10 cellular contexts compared by ENCODE assay signal in the genomic region with DNA sequence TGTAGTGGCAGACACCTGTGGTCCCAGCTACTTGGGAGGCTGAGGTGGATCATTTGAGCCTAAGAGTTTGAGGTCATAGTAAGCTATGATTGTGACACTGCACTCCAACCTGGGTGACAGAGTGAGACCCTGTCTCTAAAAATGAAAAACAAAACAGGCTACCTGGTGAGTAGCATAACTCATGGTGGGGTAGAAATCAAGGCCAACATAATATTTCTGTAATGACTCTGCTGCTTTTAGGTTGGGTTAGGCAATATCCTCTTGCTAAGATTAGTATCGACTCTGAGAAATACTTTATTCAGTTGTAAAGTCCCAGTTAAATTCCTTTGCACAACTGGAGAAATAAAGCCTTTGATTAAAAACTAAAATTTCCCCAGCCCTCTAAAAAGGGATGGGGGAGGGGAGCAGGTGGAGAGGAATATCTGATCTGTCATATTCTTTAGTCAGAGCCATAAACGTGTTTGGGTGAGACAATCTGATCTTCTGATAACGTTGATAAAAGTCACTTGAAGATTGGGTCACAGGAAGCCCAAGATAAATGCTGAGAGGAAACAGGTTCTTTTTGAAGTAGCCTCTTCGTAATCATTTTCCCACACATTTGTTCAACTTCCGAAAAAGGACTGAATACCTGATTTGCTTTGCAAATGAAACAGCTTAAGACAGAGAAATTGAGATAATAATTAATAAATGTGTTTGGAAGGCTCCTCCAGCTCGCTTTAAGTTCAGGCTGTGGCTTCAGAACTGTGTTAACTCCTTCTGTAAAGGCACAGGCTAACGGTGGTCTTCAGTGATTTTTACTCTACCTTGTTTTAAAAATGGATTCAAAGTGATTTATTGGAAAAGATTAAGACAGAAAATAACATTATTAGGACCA. TPM values are rescaled to one million over a fixed set of nuclear protein-coding genes. Genes with fewer than 3 reads are reported as not detected.
A peak's percentile ranks its signal among the peaks of the same experiment; 100 is the strongest.
DNase-seq lines count a peak whose midpoint lies in the region; ATAC-seq and TF ChIP-seq lines count a peak whose summit lies in the region.
"Had no signal": no experiment of that assay in that cellular context is flagged by ENCODE, and none has a peak within 500 bp of the region (broad histone marks: within the 10 kb centered on the region; RNA-seq: fewer than 3 reads in every experiment).

No MANE protein-coding gene starts in this region.

- intact Hi-C loops in activated CD4-positive, alpha-beta T cell treated with anti-CD3 and anti-CD28 coated beads for 36 hours (cut with DNase I, micrococcal nuclease) = loop anchor here (1.0 kb wide), 1 partner anchor 47 kb away; no protein-coding TSS in a partner anchor
- intact Hi-C loops in IMR-90 (cut with micrococcal nuclease) (no loop called here), cardiac septum (cut with DNase I) (no loop called here), mammary epithelial cell (cut with micrococcal nuclease) (no loop called here)

- peaks cover 37% of the 10 kb centered on the region for H3K4me1 Mint-ChIP-seq in activated CD4-positive, alpha-beta T cell treated with anti-CD3 and anti-CD28 coated beads for 36 hours
- H3K4me1 Mint-ChIP-seq in activated CD4-positive, alpha-beta memory T cell treated with anti-CD3 and anti-CD28 coated beads, Interleukin-2, amount 10 ng/mL, durations not matched to agents 7 days and 5 days = peaks cover 56% of the 10 kb centered on the region
- peaks cover 29% of the 10 kb centered on the region for H3K4me1 Mint-ChIP-seq in stimulated activated effector memory CD8-positive, alpha-beta T cell treated with anti-CD3 and anti-CD28 coated beads, Interleukin-12 subunit alpha, Interleukin-12 subunit beta, amount 100 ng/mL, for 72 hours

- H3K79me2 ChIP-seq in mammary epithelial cell (ENCODE audit: insufficient read depth, low read length) = no peaks in the 10 kb centered on the region

- no peaks in the 10 kb centered on the region; the same call in 1 of the 2 replicates for H3K4me1 ChIP-seq in IMR-90 (ENCODE audit: control insufficient read depth, insufficient read depth, low read length)
- no peaks in the 10 kb centered on the region for H3K4me1 ChIP-seq in mammary epithelial cell (ENCODE audit: insufficient read depth, low read length)
- H3K4me1 ChIP-seq: body of pancreas had no signal

- no peaks in the 10 kb centered on the region for H3K79me1 ChIP-seq in IMR-90 (ENCODE audit: low read depth in 1 of 2, low read length in 2 of 2)

- no peak overlapping the region for H2BK5ac ChIP-seq in IMR-90 (ENCODE audit: low read depth, low read length, poor library complexity, severe bottlenecking)

- peak; percentile 77 for ATAC-seq in activated CD4-positive, alpha-beta T cell treated with anti-CD3 and anti-CD28 coated beads for 36 hours
- no peak; the same call in 1 of the 2 replicates for ATAC-seq in IMR-90 (ENCODE audit: low read depth)
- peak; percentile 69 for ATAC-seq in stimulated activated effector memory CD8-positive, alpha-beta T cell treated with anti-CD3 and anti-CD28 coated beads, Interleukin-12 subunit alpha, Interleukin-12 subunit beta, amount 100 ng/mL, for 72 hours
- ATAC-seq: body of pancreas had no signal

- no peak overlapping the region for H2AK9ac ChIP-seq in IMR-90 (replicated peaks; ENCODE audit: low read depth, low read length, poor library complexity)

- H3K4me3 Mint-ChIP-seq in activated CD4-positive, alpha-beta T cell treated with anti-CD3 and anti-CD28 coated beads for 36 hours = no peak overlapping the region
- no peak overlapping the region for H3K4me3 Mint-ChIP-seq in activated CD4-positive, alpha-beta memory T cell treated with anti-CD3 and anti-CD28 coated beads, Interleukin-2, amount 10 ng/mL, durations not matched to agents 7 days and 5 days
- H3K4me3 Mint-ChIP-seq in stimulated activated effector memory CD8-positive, alpha-beta T cell treated with anti-CD3 and anti-CD28 coated beads, Interleukin-12 subunit alpha, Interleukin-12 subunit beta, amount 100 ng/mL, for 72 hours = no peak overlapping the region

- H3K27me3 ChIP-seq in IMR-90 (ENCODE audit: control insufficient read depth, insufficient read depth, low read length) (no peaks in the 10 kb centered on the region), mammary epithelial cell (ENCODE audit: insufficient read depth, low read length) (no peaks in the 10 kb centered on the region)
- H3K27me3 ChIP-seq: body of pancreas had no signal

- no peak for TF ChIP-seq RAD21 in IMR-90 (IDR thresholded peaks at IDR 0.05; ENCODE audit: low read length)

- in situ Hi-C loops in IMR-90 (cut with MboI; ENCODE audit: low sequenced_read_pairs) (no loop called here), mammary epithelial cell (cut with MboI; ENCODE audit: low sequenced_read_pairs in 2 of 2) (no loop called here)

- H2BK15ac ChIP-seq in IMR-90 (ENCODE audit: low read depth, low read length) = no peak overlapping the region

- peaks cover 4% of the 10 kb centered on the region for H3K36me3 Mint-ChIP-seq in activated CD4-positive, alpha-beta T cell treated with anti-CD3 and anti-CD28 coated beads for 36 hours (ENCODE audit: low read depth)
- H3K36me3 Mint-ChIP-seq in activated CD4-positive, alpha-beta memory T cell treated with anti-CD3 and anti-CD28 coated beads, Interleukin-2, amount 10 ng/mL, durations not matched to agents 7 days and 5 days (ENCODE audit: low read depth) = peaks cover 13% of the 10 kb centered on the region
- H3K36me3 Mint-ChIP-seq in stimulated activated effector memory CD8-positive, alpha-beta T cell treated with anti-CD3 and anti-CD28 coated beads, Interleukin-12 subunit alpha, Interleukin-12 subunit beta, amount 100 ng/mL, for 72 hours = peaks cover 18% of the 10 kb centered on the region

- H3K4me3 ChIP-seq in IMR-90 (ENCODE audit: insufficient read depth, low read depth, low read length) (no peak overlapping the region), mammary epithelial cell (replicated peaks in 1 of 3; ENCODE audit: insufficient read depth in 1 of 3, low read depth in 2 of 3, low read length in 3 of 3) (no peak overlapping the region)
- H3K4me3 ChIP-seq: body of pancreas had no signal

- H3K27me3 Mint-ChIP-seq in activated CD4-positive, alpha-beta T cell treated with anti-CD3 and anti-CD28 coated beads for 36 hours = no peaks in the 10 kb centered on the region
- H3K27me3 Mint-ChIP-seq in activated CD4-positive, alpha-beta memory T cell treated with anti-CD3 and anti-CD28 coated beads, Interleukin-2, amount 10 ng/mL, durations not matched to agents 7 days and 5 days = peaks cover 4% of the 10 kb centered on the region

- H3K9me1 ChIP-seq in IMR-90 (ENCODE audit: insufficient read depth, low read length) = 0 out of 2 replicates have a peak, but pooled peaks cover 7% of the 10 kb centered on the region

- WGBS in IMR-90 (ENCODE audit: extremely low coverage in 2 of 2, insufficient read length in 1 of 2), 2 experiments = 33% methylated on average over 1 of the region's 7 CpGs; no CpG with 5 or more reads in 1 of the 2 experiments
- 71% methylated on average over 7 of the region's 7 CpGs for WGBS in mammary epithelial cell (ENCODE audit: low coverage, missing lambda C conversion rate)

- dilution Hi-C loops in IMR-90 (cut with HindIII; ENCODE audit: low sequenced_read_pairs, unreplicated experiment) (no loop called here), mammary epithelial cell (cut with HindIII; ENCODE audit: low sequenced_read_pairs) (loop anchor here (5.0 kb wide), 1 partner anchor 64 kb away; no protein-coding TSS in a partner anchor)

- H3K56ac ChIP-seq in IMR-90 (ENCODE audit: extremely low read depth, insufficient read depth, low read length) = no peak overlapping the region

- H4K5ac ChIP-seq in IMR-90 (ENCODE audit: low read depth, low read length) = no peak overlapping the region

- H3K36me3 ChIP-seq in IMR-90 (ENCODE audit: control insufficient read depth, insufficient read depth, low read length) (no peaks in the 10 kb centered on the region), mammary epithelial cell (ENCODE audit: insufficient read depth, low read length) (no peaks in the 10 kb centered on the region)

- H3K14ac ChIP-seq in IMR-90 (replicated peaks; ENCODE audit: low read depth, low read length) = no peak overlapping the region

- H3K9me3 Mint-ChIP-seq in activated CD4-positive, alpha-beta T cell treated with anti-CD3 and anti-CD28 coated beads for 36 hours (ENCODE audit: low read depth) = no peaks in the 10 kb centered on the region
- no peaks in the 10 kb centered on the region for H3K9me3 Mint-ChIP-seq in activated CD4-positive, alpha-beta memory T cell treated with anti-CD3 and anti-CD28 coated beads, Interleukin-2, amount 10 ng/mL, durations not matched to agents 7 days and 5 days
- H3K9me3 Mint-ChIP-seq in stimulated activated effector memory CD8-positive, alpha-beta T cell treated with anti-CD3 and anti-CD28 coated beads, Interleukin-12 subunit alpha, Interleukin-12 subunit beta, amount 100 ng/mL, for 72 hours = no peaks in the 10 kb centered on the region

- BruUV-seq in IMR-90 (replicated peaks; lab: Mats Ljungman, UMichigan) (no TSS peak), mammary epithelial cell (replicated peaks; lab: Mats Ljungman, UMichigan) (no TSS peak)

- no peak overlapping the region for H3K18ac ChIP-seq in IMR-90 (ENCODE audit: low read depth, low read length)

- CTCF ChIA-PET in activated CD4-positive, alpha-beta T cell treated with anti-CD3 and anti-CD28 coated beads for 36 hours (lab: Charles Lee) = interaction anchor here (1.0 to 2.2 kb wide), 8 partner anchors 13 to 225 kb away, joined by 3 to 9 read pairs (median 4); no protein-coding TSS in a partner anchor
- CTCF ChIA-PET in IMR-90 (lab: Yijun Ruan, JAX) (no interaction called here), mammary epithelial cell (lab: Charles Lee; ENCODE audit: low non-redundant PET) (no interaction called here)
- CTCF ChIA-PET in activated CD4-positive, alpha-beta memory T cell treated with anti-CD3 and anti-CD28 coated beads, Interleukin-2, amount 10 ng/mL, durations not matched to agents 7 days and 5 days (lab: Charles Lee) = interaction anchor here (1.0 to 1.4 kb wide), 3 partner anchors 27 to 132 kb away, joined by 3 to 4 read pairs (median 3); partner anchors contain the start of gene CCNI2

- peak; percentile 51 for DNase-seq in activated CD4-positive, alpha-beta T cell treated with anti-CD3 and anti-CD28 coated beads for 36 hours
- DNase-seq in activated CD4-positive, alpha-beta T cell treated with anti-CD3 and anti-CD28 coated beads for 1 hour = no peak
- DNase-seq in IMR-90 (peak; percentile 23), NCI-H2196 treated with DMSO at 0.1 percent for 48 hours (lab: John Stamatoyannopoulos, UW; ENCODE audit: unreplicated experiment) (no peak), cardiac septum (ENCODE audit: low spot score) (no peak), mammary epithelial cell (no peak)
- DNase-seq in activated CD4-positive, alpha-beta memory T cell treated with anti-CD3 and anti-CD28 coated beads, Interleukin-2, amount 10 ng/mL, durations not matched to agents 7 days and 5 days = no peak
- no peak for DNase-seq in stimulated activated effector memory CD8-positive, alpha-beta T cell treated with anti-CD3 and anti-CD28 coated beads, Interleukin-12 subunit alpha, Interleukin-12 subunit beta, amount 100 ng/mL, for 72 hours (ENCODE audit: low spot score in 2 of 2)
- DNase-seq: body of pancreas, GOT3 had no signal

- H3K9me3 ChIP-seq in IMR-90 (ENCODE audit: control insufficient read depth, insufficient read depth, low read length) (no peaks in the 10 kb centered on the region), mammary epithelial cell (replicated peaks; ENCODE audit: insufficient read depth, low read length) (no peaks in the 10 kb centered on the region)
- H3K9me3 ChIP-seq: body of pancreas had no signal

- H3K9ac ChIP-seq in IMR-90 (ENCODE audit: low read depth, low read length) = no peak overlapping the region
- H3K9ac ChIP-seq in mammary epithelial cell (ENCODE audit: insufficient read depth, low read length) = no peak overlapping the region

- no peak overlapping the region for H3K4ac ChIP-seq in IMR-90 (ENCODE audit: low read depth, low read length)

- H3K23ac ChIP-seq in IMR-90 (ENCODE audit: low read depth, low read length) = no peak overlapping the region

- TF ChIP-seq POLR2A in IMR-90 (IDR thresholded peaks at IDR 0.05; ENCODE audit: low read depth, low read length) = no peak

- no peak overlapping the region for H2BK120ac ChIP-seq in IMR-90 (ENCODE audit: low read depth, low read length)

- H2AK5ac ChIP-seq in IMR-90 (ENCODE audit: low read depth, low read length) = no peak overlapping the region

- no peak overlapping the region for H2BK20ac ChIP-seq in IMR-90 (ENCODE audit: low read depth, low read length)

- H4K8ac ChIP-seq in IMR-90 (ENCODE audit: low read depth in 2 of 2, low read length in 2 of 2) = no peak overlapping the region

- POLR2A ChIA-PET in activated CD4-positive, alpha-beta T cell treated with anti-CD3 and anti-CD28 coated beads for 36 hours (lab: Charles Lee) = interaction anchor here (0.5 to 0.7 kb wide), 3 partner anchors 20 to 332 kb away, joined by 3 to 6 read pairs (median 4); no protein-coding TSS in a partner anchor
- POLR2A ChIA-PET in IMR-90 (lab: Charles Lee; ENCODE audit: unreplicated experiment) = no interaction called here
- POLR2A ChIA-PET in activated CD4-positive, alpha-beta memory T cell treated with anti-CD3 and anti-CD28 coated beads, Interleukin-2, amount 10 ng/mL, durations not matched to agents 7 days and 5 days (lab: Charles Lee) = interaction anchor here (0.9 to 2.6 kb wide), 11 partner anchors 9 to 191 kb away, joined by 3 to 16 read pairs (median 3); partner anchors contain the start of genes CCNI2, IL13 and IL4

- H4K91ac ChIP-seq in IMR-90 (ENCODE audit: insufficient read depth, low read depth, low read length) = no peak overlapping the region

- H3K4me2 ChIP-seq in IMR-90 (ENCODE audit: low read depth, low read length) = no peak overlapping the region; the same call in 1 of the 2 replicates
- H3K4me2 ChIP-seq in mammary epithelial cell (ENCODE audit: insufficient read depth, low read depth, low read length) = no peak overlapping the region

- no peak overlapping the region for H3K27ac ChIP-seq in IMR-90 (ENCODE audit: insufficient read depth, low read length)
- no peak overlapping the region for H3K27ac ChIP-seq in mammary epithelial cell (ENCODE audit: insufficient read depth, low read depth, low read length)
- H3K27ac ChIP-seq: body of pancreas had no signal

- H2AFZ ChIP-seq in IMR-90 (replicated peaks; ENCODE audit: low read length, poor library complexity) (no peak overlapping the region), mammary epithelial cell (ENCODE audit: low read depth, low read length) (no peak overlapping the region)

- peak overlapping the region; percentile 76 for H3K27ac Mint-ChIP-seq in activated CD4-positive, alpha-beta T cell treated with anti-CD3 and anti-CD28 coated beads for 36 hours
- peak overlapping the region; percentile 83 for H3K27ac Mint-ChIP-seq in activated CD4-positive, alpha-beta memory T cell treated with anti-CD3 and anti-CD28 coated beads, Interleukin-2, amount 10 ng/mL, durations not matched to agents 7 days and 5 days
- peak overlapping the region; percentile 43 for H3K27ac Mint-ChIP-seq in stimulated activated effector memory CD8-positive, alpha-beta T cell treated with anti-CD3 and anti-CD28 coated beads, Interleukin-12 subunit alpha, Interleukin-12 subunit beta, amount 100 ng/mL, for 72 hours

- H4K20me1 ChIP-seq in IMR-90 (ENCODE audit: insufficient read depth, low read length) (no peaks in the 10 kb centered on the region), mammary epithelial cell (ENCODE audit: insufficient read depth, low read length) (no peaks in the 10 kb centered on the region)

- no peak for TF ChIP-seq CTCF in IMR-90 (conservative IDR thresholded peaks at IDR 0.05; ENCODE audit: low read depth, low read length)
- no peak for TF ChIP-seq CTCF in mammary epithelial cell (conservative IDR thresholded peaks at IDR 0.05 in 1 of 2, IDR thresholded peaks at IDR 0.05 in 1 of 2; ENCODE audit: extremely low read depth in 1 of 2, insufficient read depth in 1 of 2, low read depth in 1 of 2, low read length in 2 of 2)

RNA-seq across cellular contexts. Expression of gene IL4, which starts 15.0 kb away (rescaled TPM):
- under 1 TPM; 0.32 to 0.77 TPM for total RNA-seq in activated CD4-positive, alpha-beta T cell treated with anti-CD3 and anti-CD28 coated beads for 36 hours
- total RNA-seq in IMR-90 (2012; rRNA removed) = not detected in 2 replicates
- polyA plus RNA-seq in IMR-90 (2012; rRNA removed) = not detected in 2 replicates
- not detected in 2 replicates for polyA plus RNA-seq in IMR-90 (2012; cell fraction: cytosol; rRNA removed)
- polyA plus RNA-seq in IMR-90 (2012; cell fraction: nucleus; rRNA removed; ENCODE audit: low replicate concordance) = not detected in 2 replicates
- total RNA-seq in activated CD4-positive, alpha-beta memory T cell treated with anti-CD3 and anti-CD28 coated beads, Interleukin-2, amount 10 ng/mL, durations not matched to agents 7 days and 5 days = 10 to 100 TPM in 1 of 2 experiments, 1 to 10 TPM in 1; 7.4 to 12.6 TPM
- not detected for total RNA-seq in cardiac septum
- not detected for total RNA-seq in mammary epithelial cell
- not detected for polyA plus RNA-seq in mammary epithelial cell
- polyA minus RNA-seq in mammary epithelial cell = not detected
- total RNA-seq: body of pancreas had no signal

RNA-seq across cellular contexts. Expression of gene IL13, which starts 30.8 kb away (rescaled TPM):
- total RNA-seq in activated CD4-positive, alpha-beta T cell treated with anti-CD3 and anti-CD28 coated beads for 36 hours = 1 to 10 TPM; 3.9 to 5.5 TPM
- total RNA-seq in IMR-90 (2012; rRNA removed) = not detected in 2 replicates
- polyA plus RNA-seq in IMR-90 (2012; rRNA removed) = not detected in 2 replicates
- not detected in 2 replicates for polyA plus RNA-seq in IMR-90 (2012; cell fraction: cytosol; rRNA removed)
- 0.47 and 0.62 TPM in 2 replicates for polyA plus RNA-seq in IMR-90 (2012; cell fraction: nucleus; rRNA removed; ENCODE audit: low replicate concordance)
- total RNA-seq in activated CD4-positive, alpha-beta memory T cell treated with anti-CD3 and anti-CD28 coated beads, Interleukin-2, amount 10 ng/mL, durations not matched to agents 7 days and 5 days = 10 to 100 TPM; 32.9 to 36.6 TPM
- not detected for total RNA-seq in cardiac septum
- total RNA-seq in mammary epithelial cell = not detected
- polyA plus RNA-seq in mammary epithelial cell = not detected
- polyA minus RNA-seq in mammary epithelial cell = not detected
- total RNA-seq: body of pancreas had no signal

RNA-seq across cellular contexts. Expression of gene KIF3A, which starts 48.6 kb away (rescaled TPM):
- total RNA-seq in activated CD4-positive, alpha-beta T cell treated with anti-CD3 and anti-CD28 coated beads for 36 hours = 10 to 100 TPM in 1 of 2 experiments, 1 to 10 TPM in 1; 7.1 to 10.6 TPM
- total RNA-seq in IMR-90 (2012; rRNA removed) = 4.3 and 9.4 TPM in 2 replicates
- 3.4 and 4.5 TPM in 2 replicates for polyA plus RNA-seq in IMR-90 (2012; rRNA removed)
- 0.64 and 1.4 TPM in 2 replicates for polyA plus RNA-seq in IMR-90 (2012; cell fraction: cytosol; rRNA removed)
- 1.8 and 7.0 TPM in 2 replicates for polyA plus RNA-seq in IMR-90 (2012; cell fraction: nucleus; rRNA removed; ENCODE audit: low replicate concordance)
- total RNA-seq in activated CD4-positive, alpha-beta memory T cell treated with anti-CD3 and anti-CD28 coated beads, Interleukin-2, amount 10 ng/mL, durations not matched to agents 7 days and 5 days = 10 to 100 TPM; 16.2 to 19.3 TPM
- 10.9 TPM for total RNA-seq in cardiac septum
- total RNA-seq in mammary epithelial cell = 10 to 100 TPM; 11.3 to 28.5 TPM
- 5.7 TPM for polyA plus RNA-seq in mammary epithelial cell
- 14.6 TPM for polyA minus RNA-seq in mammary epithelial cell

RNA-seq across cellular contexts. Expression of gene CCNI2, which starts 58.5 kb away (rescaled TPM):
- total RNA-seq in activated CD4-positive, alpha-beta T cell treated with anti-CD3 and anti-CD28 coated beads for 36 hours = 1 to 10 TPM; 4.3 to 4.6 TPM
- total RNA-seq in IMR-90 (2012; rRNA removed) (not detected in 2 replicates), cardiac septum (not detected), mammary epithelial cell (not detected)
- polyA plus RNA-seq in IMR-90 (2012; rRNA removed) (not detected in 2 replicates), mammary epithelial cell (0.09 TPM)
- 0.01 TPM in 1 of 2 replicates, not detected in the other for polyA plus RNA-seq in IMR-90 (2012; cell fraction: cytosol; rRNA removed)
- 0.05 TPM in 1 of 2 replicates, not detected in the other for polyA plus RNA-seq in IMR-90 (2012; cell fraction: nucleus; rRNA removed; ENCODE audit: low replicate concordance)
- total RNA-seq in activated CD4-positive, alpha-beta memory T cell treated with anti-CD3 and anti-CD28 coated beads, Interleukin-2, amount 10 ng/mL, durations not matched to agents 7 days and 5 days = 1 to 10 TPM; 6.4 to 6.7 TPM
- not detected for polyA minus RNA-seq in mammary epithelial cell

Comparison
In these comparisons a context has a peak if more than half of its experiments do, and no peak if none do; other contexts are left out.
1. DNase-seq: peak in activated CD4-positive, alpha-beta T cell treated with anti-CD3 and anti-CD28 coated beads for 36 hours (single experiment) and IMR-90 (single experiment); none in activated CD4-positive, alpha-beta T cell treated with anti-CD3 and anti-CD28 coated beads for 1 hour (single experiment), activated CD4-positive, alpha-beta memory T cell treated with anti-CD3 and anti-CD28 coated beads, Interleukin-2, amount 10 ng/mL, durations not matched to agents 7 days and 5 days (single experiment), stimulated activated effector memory CD8-positive, alpha-beta T cell treated with anti-CD3 and anti-CD28 coated beads, Interleukin-12 subunit alpha, Interleukin-12 subunit beta, amount 100 ng/mL, for 72 hours (0 of 2), NCI-H2196 treated with DMSO at 0.1 percent for 48 hours (single experiment), cardiac septum (single experiment) and mammary epithelial cell (single experiment).
2. RNA of gene IL13, which starts 30.8 kb away (total RNA-seq): 32.9 to 36.6 TPM in activated CD4-positive, alpha-beta memory T cell treated with anti-CD3 and anti-CD28 coated beads, Interleukin-2, amount 10 ng/mL, durations not matched to agents 7 days and 5 days; 3.9 to 5.5 TPM in activated CD4-positive, alpha-beta T cell treated with anti-CD3 and anti-CD28 coated beads for 36 hours, not detected in mammary epithelial cell, not detected in IMR-90 and not detected in cardiac septum (single experiment); every median in the first group is over 4 times any median in the second.
3. CTCF ChIA-PET loops: an anchor here in activated CD4-positive, alpha-beta T cell treated with anti-CD3 and anti-CD28 coated beads for 36 hours (1.0 to 2.2 kb wide) and activated CD4-positive, alpha-beta memory T cell treated with anti-CD3 and anti-CD28 coated beads, Interleukin-2, amount 10 ng/mL, durations not matched to agents 7 days and 5 days (1.0 to 1.4 kb wide); none called in IMR-90 and mammary epithelial cell.
4. intact Hi-C loops: an anchor here in activated CD4-positive, alpha-beta T cell treated with anti-CD3 and anti-CD28 coated beads for 36 hours (1.0 kb wide); none called in IMR-90, cardiac septum and mammary epithelial cell.
5. Peak in every context shown above with its lines, with median percentiles within 50 percentile points of each other: H3K27ac Mint-ChIP-seq.